1 cellular context compared by ENCODE assay signal in the genomic region with DNA sequence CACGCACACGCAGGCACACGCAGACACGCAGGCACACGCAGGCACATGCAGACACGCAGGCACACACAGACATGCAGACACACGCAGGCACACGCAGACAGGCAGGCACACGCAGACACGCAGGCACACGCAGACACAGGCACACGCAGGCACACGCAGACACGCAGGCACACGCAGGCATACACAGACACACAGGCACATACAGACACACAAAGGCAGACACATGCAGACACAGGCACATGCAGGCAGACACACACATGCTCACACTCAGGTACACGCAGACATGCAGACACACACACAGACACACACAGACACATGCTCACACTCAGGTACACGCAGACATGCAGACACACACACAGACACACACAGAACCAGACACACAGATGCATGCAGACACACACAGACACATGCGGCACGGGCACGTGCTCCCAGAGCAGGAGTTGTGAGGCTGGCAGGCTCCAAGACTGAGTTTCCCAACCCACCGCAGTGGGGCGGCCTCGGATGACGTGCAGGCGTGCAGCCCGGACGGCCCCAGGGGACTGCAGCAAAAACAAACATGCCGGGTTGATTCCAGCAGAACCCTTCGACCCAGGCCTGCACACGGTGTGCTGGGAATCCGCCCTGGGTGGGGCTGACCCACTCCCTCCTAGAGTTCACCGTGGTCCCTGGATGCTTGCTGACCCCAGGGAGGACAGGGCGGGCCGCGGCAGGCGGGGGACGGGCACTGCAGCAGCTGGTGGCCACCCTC.
A peak's percentile ranks its signal among the peaks of the same experiment; 100 is the strongest.
TF ChIP-seq lines count a peak whose summit lies in the region.

No MANE protein-coding gene starts in this region.

TF ChIP-seq in HepG2, 621 proteins besides CTCF, POLR2A, EP300 and RAD21 (continued from another document and continues in another):
- TF ChIP-seq TAF1 (CRISPR knock-in tag; IDR thresholded peaks at IDR 0.05) (0 out of 2 replicates have a peak, but pooled peaks have one; percentile 23), ZSCAN22 (CRISPR knock-in tag; IDR thresholded peaks at IDR 0.05) (peak; percentile 71; the same call in 1 of the 2 replicates), RFX3 (CRISPR knock-in tag; IDR thresholded peaks at IDR 0.05) (no peak), TCF7 (IDR thresholded peaks at IDR 0.05; ENCODE audit: low read depth) (no peak; the same call in 1 of the 2 replicates), RAD51 (IDR thresholded peaks at IDR 0.05; ENCODE audit: borderline replicate concordance) (no peak), IRF2 (CRISPR knock-in tag; IDR thresholded peaks at IDR 0.05) (peak; percentile 79), SPEN (CRISPR knock-in tag; IDR thresholded peaks at IDR 0.05; ENCODE audit: low read depth) (peak; percentile 75; the same call in 1 of the 2 replicates), PAF1 (CRISPR knock-in tag; IDR thresholded peaks at IDR 0.05) (no peak), ZNF782 (CRISPR knock-in tag; IDR thresholded peaks at IDR 0.05; ENCODE audit: borderline replicate concordance) (peak; percentile 80; the same call in 1 of the 2 replicates), ZNF549 (CRISPR knock-in tag; IDR thresholded peaks at IDR 0.05) (no peak), ZNF558 (CRISPR knock-in tag; IDR thresholded peaks at IDR 0.05; ENCODE audit: borderline replicate concordance) (no peak), ZNF589 (CRISPR knock-in tag; conservative IDR thresholded peaks at IDR 0.05) (no peak; the same call in 1 of the 2 replicates), FOXK2 (IDR thresholded peaks at IDR 0.05) (peak; percentile 70), KLF6 (CRISPR knock-in tag; IDR thresholded peaks at IDR 0.05) (no peak), CBX2 (IDR thresholded peaks at IDR 0.05; ENCODE audit: low read depth, low read length) (no peak), CBX2 (CRISPR knock-in tag; IDR thresholded peaks at IDR 0.05; ENCODE audit: low read depth) (no peak), FOXP1 (IDR thresholded peaks at IDR 0.05) (0 out of 2 replicates have a peak, but pooled peaks have one; percentile 17), FOXP1 (CRISPR knock-in tag; IDR thresholded peaks at IDR 0.05) (no peak), MEIS1 (CRISPR knock-in tag; IDR thresholded peaks at IDR 0.05; ENCODE audit: borderline replicate concordance) (peak; percentile 87), NR3C1 (CRISPR knock-in tag; IDR thresholded peaks at IDR 0.05) (no peak), RBM39 (IDR thresholded peaks at IDR 0.05; ENCODE audit: low read depth, low read length, poor library complexity, severe bottlenecking) (no peak), SMYD3 (CRISPR knock-in tag; IDR thresholded peaks at IDR 0.05) (no peak), GATA4 (IDR thresholded peaks at IDR 0.05; ENCODE audit: borderline replicate concordance, low read depth) (no peak), SALL1 (CRISPR knock-in tag; IDR thresholded peaks at IDR 0.05) (peak; percentile 93), KDM1A (CRISPR knock-in tag; IDR thresholded peaks at IDR 0.05) (no peak), PHF8 (CRISPR knock-in tag; IDR thresholded peaks at IDR 0.05) (no peak), ZNF44 (CRISPR knock-in tag; IDR thresholded peaks at IDR 0.05) (peak; percentile 38; the same call in 1 of the 2 replicates), BHLHE40 (IDR thresholded peaks at IDR 0.05; ENCODE audit: low read length) (peak; percentile 97), ZSCAN31 (CRISPR knock-in tag; IDR thresholded peaks at IDR 0.05; ENCODE audit: low read depth) (no peak; the same call in 1 of the 2 replicates), RFX1 (IDR thresholded peaks at IDR 0.05) (no peak), ZNF616 (CRISPR knock-in tag; IDR thresholded peaks at IDR 0.05; ENCODE audit: low read depth) (peak; percentile 73; the same call in 1 of the 2 replicates), ZNF569 (CRISPR knock-in tag; IDR thresholded peaks at IDR 0.05; ENCODE audit: borderline replicate concordance) (no peak), ZNF317 (CRISPR knock-in tag; IDR thresholded peaks at IDR 0.05) (no peak), ZNF136 (CRISPR knock-in tag; IDR thresholded peaks at IDR 0.05; ENCODE audit: low read depth) (peak; percentile 55; the same call in 1 of the 2 replicates), SRF (IDR thresholded peaks at IDR 0.05; ENCODE audit: low read depth, low read length) (no peak), MLLT10 (CRISPR knock-in tag; IDR thresholded peaks at IDR 0.05) (no peak), JUN (CRISPR knock-in tag; IDR thresholded peaks at IDR 0.05) (peak; percentile 88), ZNF225 (CRISPR knock-in tag; IDR thresholded peaks at IDR 0.05) (0 out of 2 replicates have a peak, but pooled peaks have one; percentile 6), TCF7L2 (IDR thresholded peaks at IDR 0.05; ENCODE audit: low read depth, low read length) (no peak), SKI (IDR thresholded peaks at IDR 0.05; ENCODE audit: partially characterized antibody) (peak; percentile 95), POLR2AphosphoS5 (IDR thresholded peaks at IDR 0.05; ENCODE audit: low read depth, low read length) (no peak), SATB2 (CRISPR knock-in tag; IDR thresholded peaks at IDR 0.05) (no peak), ZNF550 (CRISPR knock-in tag; IDR thresholded peaks at IDR 0.05; ENCODE audit: borderline replicate concordance) (no peak), ZNF510 (CRISPR knock-in tag; IDR thresholded peaks at IDR 0.05; ENCODE audit: low read depth) (peak; percentile 89)
- TF ChIP-seq, protein P1, sequence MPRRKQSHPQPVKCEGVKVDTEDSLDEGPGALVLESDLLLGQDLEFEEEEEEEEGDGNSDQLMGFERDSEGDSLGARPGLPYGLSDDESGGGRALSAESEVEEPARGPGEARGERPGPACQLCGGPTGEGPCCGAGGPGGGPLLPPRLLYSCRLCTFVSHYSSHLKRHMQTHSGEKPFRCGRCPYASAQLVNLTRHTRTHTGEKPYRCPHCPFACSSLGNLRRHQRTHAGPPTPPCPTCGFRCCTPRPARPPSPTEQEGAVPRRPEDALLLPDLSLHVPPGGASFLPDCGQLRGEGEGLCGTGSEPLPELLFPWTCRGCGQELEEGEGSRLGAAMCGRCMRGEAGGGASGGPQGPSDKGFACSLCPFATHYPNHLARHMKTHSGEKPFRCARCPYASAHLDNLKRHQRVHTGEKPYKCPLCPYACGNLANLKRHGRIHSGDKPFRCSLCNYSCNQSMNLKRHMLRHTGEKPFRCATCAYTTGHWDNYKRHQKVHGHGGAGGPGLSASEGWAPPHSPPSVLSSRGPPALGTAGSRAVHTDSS (CRISPR knock-in tag; conservative IDR thresholded peaks at IDR 0.05) = no peak
- TF ChIP-seq, protein P2, sequence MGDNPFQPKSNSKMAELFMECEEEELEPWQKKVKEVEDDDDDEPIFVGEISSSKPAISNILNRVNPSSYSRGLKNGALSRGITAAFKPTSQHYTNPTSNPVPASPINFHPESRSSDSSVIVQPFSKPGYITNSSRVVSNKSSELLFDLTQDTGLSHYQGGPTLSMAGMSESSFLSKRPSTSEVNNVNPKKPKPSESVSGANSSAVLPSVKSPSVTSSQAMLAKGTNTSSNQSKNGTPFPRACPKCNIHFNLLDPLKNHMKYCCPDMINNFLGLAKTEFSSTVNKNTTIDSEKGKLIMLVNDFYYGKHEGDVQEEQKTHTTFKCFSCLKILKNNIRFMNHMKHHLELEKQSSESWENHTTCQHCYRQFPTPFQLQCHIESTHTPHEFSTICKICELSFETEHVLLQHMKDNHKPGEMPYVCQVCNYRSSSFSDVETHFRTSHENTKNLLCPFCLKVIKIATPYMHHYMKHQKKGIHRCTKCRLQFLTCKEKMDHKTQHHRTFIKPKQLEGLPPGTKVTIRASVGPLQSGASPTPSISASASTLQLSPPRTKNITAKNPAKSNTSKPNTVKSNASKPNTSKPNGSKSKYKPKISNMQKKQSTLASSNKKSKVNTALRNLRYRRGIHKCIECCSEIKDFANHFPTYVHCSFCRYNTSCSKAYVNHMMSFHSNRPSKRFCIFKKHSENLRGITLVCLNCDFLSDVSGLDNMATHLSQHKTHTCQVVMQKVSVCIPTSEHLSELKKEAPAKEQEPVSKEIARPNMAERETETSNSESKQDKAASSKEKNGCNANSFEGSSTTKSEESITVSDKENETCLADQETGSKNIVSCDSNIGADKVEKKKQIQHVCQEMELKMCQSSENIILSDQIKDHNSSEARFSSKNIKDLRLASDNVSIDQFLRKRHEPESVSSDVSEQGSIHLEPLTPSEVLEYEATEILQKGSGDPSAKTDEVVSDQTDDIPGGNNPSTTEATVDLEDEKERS (CRISPR knock-in tag; IDR thresholded peaks at IDR 0.05) = no peak; the same call in 1 of the 2 replicates
- TF ChIP-seq, protein P3, sequence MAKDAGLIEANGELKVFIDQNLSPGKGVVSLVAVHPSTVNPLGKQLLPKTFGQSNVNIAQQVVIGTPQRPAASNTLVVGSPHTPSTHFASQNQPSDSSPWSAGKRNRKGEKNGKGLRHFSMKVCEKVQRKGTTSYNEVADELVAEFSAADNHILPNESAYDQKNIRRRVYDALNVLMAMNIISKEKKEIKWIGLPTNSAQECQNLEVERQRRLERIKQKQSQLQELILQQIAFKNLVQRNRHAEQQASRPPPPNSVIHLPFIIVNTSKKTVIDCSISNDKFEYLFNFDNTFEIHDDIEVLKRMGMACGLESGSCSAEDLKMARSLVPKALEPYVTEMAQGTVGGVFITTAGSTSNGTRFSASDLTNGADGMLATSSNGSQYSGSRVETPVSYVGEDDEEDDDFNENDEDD (CRISPR knock-in tag; IDR thresholded peaks at IDR 0.05; ENCODE audit: borderline replicate concordance) = peak; percentile 90
- TF ChIP-seq, protein P4, sequence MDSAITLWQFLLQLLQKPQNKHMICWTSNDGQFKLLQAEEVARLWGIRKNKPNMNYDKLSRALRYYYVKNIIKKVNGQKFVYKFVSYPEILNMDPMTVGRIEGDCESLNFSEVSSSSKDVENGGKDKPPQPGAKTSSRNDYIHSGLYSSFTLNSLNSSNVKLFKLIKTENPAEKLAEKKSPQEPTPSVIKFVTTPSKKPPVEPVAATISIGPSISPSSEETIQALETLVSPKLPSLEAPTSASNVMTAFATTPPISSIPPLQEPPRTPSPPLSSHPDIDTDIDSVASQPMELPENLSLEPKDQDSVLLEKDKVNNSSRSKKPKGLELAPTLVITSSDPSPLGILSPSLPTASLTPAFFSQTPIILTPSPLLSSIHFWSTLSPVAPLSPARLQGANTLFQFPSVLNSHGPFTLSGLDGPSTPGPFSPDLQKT (CRISPR knock-in tag; IDR thresholded peaks at IDR 0.05; ENCODE audit: borderline replicate concordance) = no peak
- TF ChIP-seq, protein P5, sequence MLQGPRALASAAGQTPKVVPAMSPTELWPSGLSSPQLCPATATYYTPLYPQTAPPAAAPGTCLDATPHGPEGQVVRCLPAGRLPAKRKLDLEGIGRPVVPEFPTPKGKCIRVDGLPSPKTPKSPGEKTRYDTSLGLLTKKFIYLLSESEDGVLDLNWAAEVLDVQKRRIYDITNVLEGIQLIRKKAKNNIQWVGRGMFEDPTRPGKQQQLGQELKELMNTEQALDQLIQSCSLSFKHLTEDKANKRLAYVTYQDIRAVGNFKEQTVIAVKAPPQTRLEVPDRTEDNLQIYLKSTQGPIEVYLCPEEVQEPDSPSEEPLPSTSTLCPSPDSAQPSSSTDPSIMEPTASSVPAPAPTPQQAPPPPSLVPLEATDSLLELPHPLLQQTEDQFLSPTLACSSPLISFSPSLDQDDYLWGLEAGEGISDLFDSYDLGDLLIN (CRISPR knock-in tag; IDR thresholded peaks at IDR 0.05; ENCODE audit: borderline replicate concordance) = no peak
- TF ChIP-seq, protein P6, sequence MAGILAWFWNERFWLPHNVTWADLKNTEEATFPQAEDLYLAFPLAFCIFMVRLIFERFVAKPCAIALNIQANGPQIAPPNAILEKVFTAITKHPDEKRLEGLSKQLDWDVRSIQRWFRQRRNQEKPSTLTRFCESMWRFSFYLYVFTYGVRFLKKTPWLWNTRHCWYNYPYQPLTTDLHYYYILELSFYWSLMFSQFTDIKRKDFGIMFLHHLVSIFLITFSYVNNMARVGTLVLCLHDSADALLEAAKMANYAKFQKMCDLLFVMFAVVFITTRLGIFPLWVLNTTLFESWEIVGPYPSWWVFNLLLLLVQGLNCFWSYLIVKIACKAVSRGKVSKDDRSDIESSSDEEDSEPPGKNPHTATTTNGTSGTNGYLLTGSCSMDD (CRISPR knock-in tag; IDR thresholded peaks at IDR 0.05) = no peak
- TF ChIP-seq, protein P7, sequence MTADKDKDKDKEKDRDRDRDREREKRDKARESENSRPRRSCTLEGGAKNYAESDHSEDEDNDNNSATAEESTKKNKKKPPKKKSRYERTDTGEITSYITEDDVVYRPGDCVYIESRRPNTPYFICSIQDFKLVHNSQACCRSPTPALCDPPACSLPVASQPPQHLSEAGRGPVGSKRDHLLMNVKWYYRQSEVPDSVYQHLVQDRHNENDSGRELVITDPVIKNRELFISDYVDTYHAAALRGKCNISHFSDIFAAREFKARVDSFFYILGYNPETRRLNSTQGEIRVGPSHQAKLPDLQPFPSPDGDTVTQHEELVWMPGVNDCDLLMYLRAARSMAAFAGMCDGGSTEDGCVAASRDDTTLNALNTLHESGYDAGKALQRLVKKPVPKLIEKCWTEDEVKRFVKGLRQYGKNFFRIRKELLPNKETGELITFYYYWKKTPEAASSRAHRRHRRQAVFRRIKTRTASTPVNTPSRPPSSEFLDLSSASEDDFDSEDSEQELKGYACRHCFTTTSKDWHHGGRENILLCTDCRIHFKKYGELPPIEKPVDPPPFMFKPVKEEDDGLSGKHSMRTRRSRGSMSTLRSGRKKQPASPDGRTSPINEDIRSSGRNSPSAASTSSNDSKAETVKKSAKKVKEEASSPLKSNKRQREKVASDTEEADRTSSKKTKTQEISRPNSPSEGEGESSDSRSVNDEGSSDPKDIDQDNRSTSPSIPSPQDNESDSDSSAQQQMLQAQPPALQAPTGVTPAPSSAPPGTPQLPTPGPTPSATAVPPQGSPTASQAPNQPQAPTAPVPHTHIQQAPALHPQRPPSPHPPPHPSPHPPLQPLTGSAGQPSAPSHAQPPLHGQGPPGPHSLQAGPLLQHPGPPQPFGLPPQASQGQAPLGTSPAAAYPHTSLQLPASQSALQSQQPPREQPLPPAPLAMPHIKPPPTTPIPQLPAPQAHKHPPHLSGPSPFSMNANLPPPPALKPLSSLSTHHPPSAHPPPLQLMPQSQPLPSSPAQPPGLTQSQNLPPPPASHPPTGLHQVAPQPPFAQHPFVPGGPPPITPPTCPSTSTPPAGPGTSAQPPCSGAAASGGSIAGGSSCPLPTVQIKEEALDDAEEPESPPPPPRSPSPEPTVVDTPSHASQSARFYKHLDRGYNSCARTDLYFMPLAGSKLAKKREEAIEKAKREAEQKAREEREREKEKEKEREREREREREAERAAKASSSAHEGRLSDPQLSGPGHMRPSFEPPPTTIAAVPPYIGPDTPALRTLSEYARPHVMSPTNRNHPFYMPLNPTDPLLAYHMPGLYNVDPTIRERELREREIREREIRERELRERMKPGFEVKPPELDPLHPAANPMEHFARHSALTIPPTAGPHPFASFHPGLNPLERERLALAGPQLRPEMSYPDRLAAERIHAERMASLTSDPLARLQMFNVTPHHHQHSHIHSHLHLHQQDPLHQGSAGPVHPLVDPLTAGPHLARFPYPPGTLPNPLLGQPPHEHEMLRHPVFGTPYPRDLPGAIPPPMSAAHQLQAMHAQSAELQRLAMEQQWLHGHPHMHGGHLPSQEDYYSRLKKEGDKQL (CRISPR knock-in tag; IDR thresholded peaks at IDR 0.05; ENCODE audit: low read depth) = no peak
- TF ChIP-seq, protein P8, sequence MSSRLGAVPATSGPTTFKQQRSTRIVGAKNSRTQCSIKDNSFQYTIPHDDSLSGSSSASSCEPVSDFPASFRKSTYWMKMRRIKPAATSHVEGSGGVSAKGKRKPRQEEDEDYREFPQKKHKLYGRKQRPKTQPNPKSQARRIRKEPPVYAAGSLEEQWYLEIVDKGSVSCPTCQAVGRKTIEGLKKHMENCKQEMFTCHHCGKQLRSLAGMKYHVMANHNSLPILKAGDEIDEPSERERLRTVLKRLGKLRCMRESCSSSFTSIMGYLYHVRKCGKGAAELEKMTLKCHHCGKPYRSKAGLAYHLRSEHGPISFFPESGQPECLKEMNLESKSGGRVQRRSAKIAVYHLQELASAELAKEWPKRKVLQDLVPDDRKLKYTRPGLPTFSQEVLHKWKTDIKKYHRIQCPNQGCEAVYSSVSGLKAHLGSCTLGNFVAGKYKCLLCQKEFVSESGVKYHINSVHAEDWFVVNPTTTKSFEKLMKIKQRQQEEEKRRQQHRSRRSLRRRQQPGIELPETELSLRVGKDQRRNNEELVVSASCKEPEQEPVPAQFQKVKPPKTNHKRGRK (CRISPR knock-in tag; IDR thresholded peaks at IDR 0.05) = no peak
